8 cellular contexts compared by ENCODE assay signal in the genomic region with DNA sequence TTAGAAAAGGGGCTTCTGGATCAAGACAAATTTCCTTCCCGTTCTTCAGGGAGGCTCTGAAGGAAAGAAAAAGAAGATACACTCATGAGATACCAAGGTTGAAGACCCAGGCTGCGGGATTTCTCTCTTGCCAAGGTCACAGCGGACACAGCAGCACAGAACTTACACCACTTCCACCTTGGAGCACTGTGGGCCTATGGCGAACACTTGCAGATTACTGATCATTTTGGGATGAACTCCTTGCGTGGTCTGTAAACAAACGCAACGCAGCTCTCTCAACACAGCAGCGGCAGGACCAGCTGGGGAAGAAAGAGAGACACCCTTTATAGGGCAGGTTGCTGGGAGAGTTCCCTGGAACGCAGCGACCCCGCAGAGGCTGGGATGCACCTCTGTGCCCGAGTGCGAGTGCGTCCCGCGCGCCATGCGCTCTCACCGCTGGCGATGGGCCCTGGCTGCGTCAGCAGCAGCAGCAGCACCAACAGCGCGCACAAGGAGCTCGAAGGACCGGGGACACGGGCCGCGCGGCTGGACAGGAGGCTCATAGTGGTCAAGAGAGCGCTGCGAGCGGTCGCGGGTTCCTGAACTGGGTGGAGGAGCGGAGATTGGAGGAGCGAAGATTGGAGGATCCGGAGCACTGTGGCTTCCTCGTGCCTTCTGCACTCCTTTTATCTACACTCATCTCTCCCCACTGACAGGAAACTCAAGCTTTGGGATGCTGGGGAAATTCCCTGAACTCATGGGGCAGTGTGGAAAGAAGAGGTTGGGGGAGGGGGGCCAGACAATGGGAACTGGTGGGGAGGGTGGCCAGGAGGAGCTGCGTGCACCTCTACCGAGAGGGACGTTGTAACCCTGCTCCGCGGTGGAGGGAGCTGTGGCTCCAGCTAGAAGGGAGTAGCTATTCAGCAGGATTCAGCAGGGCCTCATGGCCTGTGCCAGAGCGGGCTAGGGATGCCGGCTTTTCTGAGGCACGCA. TPM values are rescaled to one million over a fixed set of nuclear protein-coding genes. Genes with fewer than 3 reads are reported as not detected.
A peak's percentile ranks its signal among the peaks of the same experiment; 100 is the strongest.
DNase-seq lines count a peak whose midpoint lies in the region; ATAC-seq and TF ChIP-seq lines count a peak whose summit lies in the region.

Gene CXCL5 (minus strand): TSS at position 638 of the 972 bp plus-strand sequence. CDS start 96 bp downstream, at position 542.

- TF ChIP-seq EP300 in transverse colon (IDR thresholded peaks at IDR 0.05; ENCODE audit: low read depth) = no peak

- no peaks in the 10 kb centered on the region for H3K79me2 ChIP-seq in mesendoderm (ENCODE audit: control insufficient read depth, insufficient read depth, low read length)

- H4K5ac ChIP-seq in mesendoderm (ENCODE audit: low read length) = no peak within 1 kb of the TSS

- DNase-seq in NCI-H526 (lab: John Stamatoyannopoulos, UW) (peak; percentile 0 to 11), NCI-H526 treated with DMSO at 0.1 percent for 48 hours (lab: John Stamatoyannopoulos, UW) (no peak), fibroblast of pulmonary artery (ENCODE audit: low read depth) (peak; percentile 81), mesendoderm (peak; percentile 90), transverse colon (peak; percentile 16), ACHN (no peak)

- intact Hi-C loops in transverse colon (cut with DNase I; ENCODE audit: low total_unique reads) = no loop called here

- ATAC-seq in HG02970 (IDR thresholded peaks at IDR 0.05; ENCODE audit: low FRiP score, unreplicated experiment) (no peak), HG03025 (IDR thresholded peaks at IDR 0.05; ENCODE audit: low FRiP score, unreplicated experiment) (no peak)

- H3K9me3 ChIP-seq in transverse colon = no peaks in the 10 kb centered on the region

- H2BK120ac ChIP-seq in mesendoderm (ENCODE audit: low read depth, low read length) = no peak within 1 kb of the TSS

- H3K79me1 ChIP-seq in mesendoderm (ENCODE audit: low read length) = no peaks in the 10 kb centered on the region

- no peak within 1 kb of the TSS for H4K8ac ChIP-seq in mesendoderm (ENCODE audit: low read depth, low read length)

- peak within 1 kb of the TSS; percentile 95 for H3K56ac ChIP-seq in mesendoderm (ENCODE audit: low read length)

- H3K36me3 ChIP-seq in mesendoderm (ENCODE audit: control insufficient read depth, insufficient read depth, low read length) = no peaks in the 10 kb centered on the region
- H3K36me3 ChIP-seq in transverse colon = no peaks in the 10 kb centered on the region

- TF ChIP-seq POLR2A in transverse colon (IDR thresholded peaks at IDR 0.05) = no peak

- peak within 1 kb of the TSS; percentile 81 for H3K23ac ChIP-seq in mesendoderm (ENCODE audit: low read length)

- peak within 1 kb of the TSS; percentile 76 for H3K9ac ChIP-seq in mesendoderm (ENCODE audit: low read length)

- TF ChIP-seq CTCF in fibroblast of pulmonary artery (IDR thresholded peaks at IDR 0.05; ENCODE audit: low read length, missing control alignments) (peak; percentile 37), transverse colon (IDR thresholded peaks at IDR 0.05) (no peak)

- no peak within 1 kb of the TSS for H3K18ac ChIP-seq in mesendoderm (ENCODE audit: low read length)

- no peak within 1 kb of the TSS for H2AK5ac ChIP-seq in mesendoderm (ENCODE audit: low read length)

- in situ Hi-C loops in transverse colon (cut with MboI; ENCODE audit: low pct_ligation_motif_present in 1 of 4, low pct_unique_long_range_greater_than_20kb in 1 of 4, low sequenced_read_pairs in 3 of 4) = no loop called here
- in situ Hi-C loops in ACHN (cut with HindIII; ENCODE audit: low pct_ligation_motif_present, low pct_unique_long_range_greater_than_20kb, low sequenced_read_pairs) = no loop called here

- peak within 1 kb of the TSS; percentile 76 for H3K4me2 ChIP-seq in mesendoderm (ENCODE audit: low read length)

- H3K27ac ChIP-seq in mesendoderm (ENCODE audit: low read depth, low read length) = no peak within 1 kb of the TSS
- H3K27ac ChIP-seq in transverse colon = no peak within 1 kb of the TSS

- peak within 1 kb of the TSS; percentile 50 for H3K4me3 ChIP-seq in fibroblast of pulmonary artery (replicated peaks; ENCODE audit: low read depth, low read length)
- peak within 1 kb of the TSS; percentile 56 for H3K4me3 ChIP-seq in mesendoderm (ENCODE audit: low read length)
- peak within 1 kb of the TSS in 1 of 4 donors; percentile 29 for H3K4me3 ChIP-seq in transverse colon

- no peak within 1 kb of the TSS for H3K4ac ChIP-seq in mesendoderm (ENCODE audit: low read depth, low read length)

- H2BK15ac ChIP-seq in mesendoderm (replicated peaks; ENCODE audit: low read depth) = no peak within 1 kb of the TSS

- WGBS in mesendoderm (ENCODE audit: extremely low coverage, insufficient coverage, low lambda C conversion rate) = no CpG with 5 or more reads among the region's 46 CpGs
- 52 to 70% methylated on average over 13 to 46 of the region's 46 CpGs for WGBS in transverse colon (ENCODE audit: low coverage in 1 of 2), 2 donors

- H3K4me1 ChIP-seq in mesendoderm (ENCODE audit: control insufficient read depth, low read depth, low read length) = no peaks in the 10 kb centered on the region
- no peaks in the 10 kb centered on the region for H3K4me1 ChIP-seq in transverse colon

- H3K27me3 ChIP-seq in mesendoderm (ENCODE audit: insufficient read depth, low read length, poor library complexity) (no peaks in the 10 kb centered on the region), transverse colon (peaks cover 20% of the 10 kb centered on the region)

- H2BK5ac ChIP-seq in mesendoderm (ENCODE audit: low read length) = peak within 1 kb of the TSS; percentile 74

RNA-seq across cellular contexts. Expression of gene CXCL5, which starts in this region (rescaled TPM):
- polyA plus RNA-seq in mesendoderm (2013, experiment 1 of 2) = 2.7 TPM
- polyA plus RNA-seq in mesendoderm (2013, experiment 2 of 2) = 2.7 TPM
- total RNA-seq in transverse colon = under 1 TPM in 1 of 4 donors, not detected in 3; 0.64 TPM

Comparison
In these comparisons a context has a peak if more than half of its experiments do, and no peak if none do; other contexts are left out.
1. DNase-seq: peak in NCI-H526 (2 of 2), fibroblast of pulmonary artery (single experiment) and mesendoderm (single experiment); none in NCI-H526 treated with DMSO at 0.1 percent for 48 hours (single experiment) and ACHN (single experiment).
2. Peak in DNase-seq in transverse colon; RNA of the gene not detected or under 1 TPM.